ENCODE assay signal across 14 cellular contexts in genomic region chr7:76129836-76130235, GRCh38.
"Had no signal": no experiment of that assay in that cellular context is flagged by ENCODE, and none has a peak within 500 bp of the region (broad histone marks: within the 10 kb centered on the region; RNA-seq: fewer than 3 reads in every experiment).

No MANE protein-coding gene starts in this region.

- H3K27me3 ChIP-seq: SJSA1 had no signal

- H3K27ac ChIP-seq: SJSA1, SK-N-MC had no signal

- H3K9me3 ChIP-seq: SJSA1 had no signal

- H3K36me3 ChIP-seq: SJSA1 had no signal

- H3K4me3 ChIP-seq: SJSA1, SK-N-MC had no signal

- DNase-seq: NCI-H1048, NCI-H1105, NCI-H1436 treated with DMSO at 0.1 percent for 48 hours, NCI-H187 treated with DMSO at 0.1 percent for 48 hours, NCI-H2029 treated with DMSO at 0.1 percent for 48 hours, NCI-H2107, NCI-H2227 treated with DMSO at 0.1 percent for 48 hours, NCI-H510A, NCI-H524 treated with DMSO at 0.1 percent for 48 hours, NCI-H774, Right ventricle myocardium superior, SIG-M5 had no signal
